16 cellular contexts compared by ENCODE assay signal in genomic region chr1:117569956-117570355, GRCh38. TPM values are rescaled to one million over a fixed set of nuclear protein-coding genes. Genes with fewer than 3 reads are reported as not detected.
DNase-seq lines count a peak whose midpoint lies in the region; ATAC-seq, FAIRE-seq and TF ChIP-seq lines count a peak whose summit lies in the region.
"Had no signal": no experiment of that assay in that cellular context is flagged by ENCODE, and none has a peak within 500 bp of the region (broad histone marks: within the 10 kb centered on the region; RNA-seq: fewer than 3 reads in every experiment).

No MANE protein-coding gene starts in this region.

- peaks cover 34% of the 10 kb centered on the region for H3K4me1 Mint-ChIP-seq in progenitor cell of endocrine pancreas (ENCODE audit: low read depth)

- peak; percentile 20 for DNase-seq in SK-N-MC (ENCODE audit: low read depth, low spot score)
- no peak for DNase-seq in colonic mucosa
- DNase-seq in progenitor cell of endocrine pancreas (ENCODE audit: low spot score, unreplicated experiment): no peak
- DNase-seq in activated CD4-positive, alpha-beta T cell treated with anti-CD3 and anti-CD28 coated beads for 1 hour: no peak
- DNase-seq in small intestine: no peak
- DNase-seq in activated gamma-delta T cell (lab: John Stamatoyannopoulos, UW): no peak
- DNase-seq: C1 segment of cervical spinal cord; CD4-positive, alpha-beta T cell; DMS79 had no signal

- H3K27me3 ChIP-seq in colonic mucosa: no peaks in the 10 kb centered on the region
- no peaks in the 10 kb centered on the region for H3K27me3 ChIP-seq in small intestine (ENCODE audit: control insufficient read depth in 2 of 2, insufficient read depth in 2 of 2, low read length in 2 of 2)

- no peaks in the 10 kb centered on the region for H3K27me3 Mint-ChIP-seq in progenitor cell of endocrine pancreas
- H3K27me3 Mint-ChIP-seq: B cell; CD4-positive, alpha-beta T cell had no signal

- no peak for FAIRE-seq in small intestine (lab: Jason Lieb, UNC)
- FAIRE-seq: A204.1, GM12878, H1 had no signal

- no peaks in the 10 kb centered on the region for H3K36me3 Mint-ChIP-seq in progenitor cell of endocrine pancreas (ENCODE audit: insufficient read depth)

- H3K27ac ChIP-seq in SK-N-MC (no peak overlapping the region), colonic mucosa (peak overlapping the region; percentile 83), small intestine (ENCODE audit: low read depth in 1 of 2, low read length in 1 of 2) (no peak overlapping the region)
- H3K27ac ChIP-seq: HL-60 had no signal

- H3K4me3 Mint-ChIP-seq in progenitor cell of endocrine pancreas (ENCODE audit: low read depth): no peak overlapping the region
- H3K4me3 Mint-ChIP-seq: B cell; CD4-positive, alpha-beta T cell had no signal

- H3K9ac ChIP-seq in SK-N-MC (ENCODE audit: insufficient read length): no peak overlapping the region
- no peak overlapping the region for H3K9ac ChIP-seq in colonic mucosa (ENCODE audit: low read depth in 2 of 2, low read length in 2 of 2)

- H3K9me3 ChIP-seq in SK-N-MC (ENCODE audit: low read depth, low read length): no peaks in the 10 kb centered on the region
- H3K9me3 ChIP-seq in colonic mucosa: no peaks in the 10 kb centered on the region
- no peaks in the 10 kb centered on the region for H3K9me3 ChIP-seq in small intestine (ENCODE audit: control insufficient read depth, low read depth)
- H3K9me3 ChIP-seq: HAP-1 had no signal

- no peak for TF ChIP-seq CTCF in colonic mucosa (IDR thresholded peaks at IDR 0.05)
- TF ChIP-seq CTCF in progenitor cell of endocrine pancreas (IDR thresholded peaks at IDR 0.05; ENCODE audit: unreplicated experiment): no peak

- peaks cover 17% of the 10 kb centered on the region for H3K4me1 ChIP-seq in colonic mucosa
- H3K4me1 ChIP-seq in small intestine (ENCODE audit: control insufficient read depth in 2 of 2, insufficient read depth in 1 of 2, low read depth in 1 of 2, low read length in 1 of 2): no peaks in the 10 kb centered on the region
- H3K4me1 ChIP-seq: HAP-1 had no signal

- peak overlapping the region; percentile 65 for H3K27ac Mint-ChIP-seq in progenitor cell of endocrine pancreas
- H3K27ac Mint-ChIP-seq: B cell; CD4-positive, alpha-beta T cell had no signal

- intact Hi-C loops in colonic mucosa (cut with DNase I): no loop called here

- no peaks in the 10 kb centered on the region for H3K9me3 Mint-ChIP-seq in progenitor cell of endocrine pancreas (ENCODE audit: low read depth)
- H3K9me3 Mint-ChIP-seq: CD4-positive, alpha-beta T cell had no signal

- WGBS in small intestine, 3 donors: 80 to 90% (median 84%) methylated on average over 2 of the region's 2 CpGs

- ATAC-seq in GM18498 (IDR thresholded peaks at IDR 0.05; ENCODE audit: unreplicated experiment): no peak
- ATAC-seq: GM12878 had no signal

- 0 out of 2 replicates have a peak overlapping the region, but pooled peaks have one; percentile 18 for H3K4me3 ChIP-seq in SK-N-MC
- H3K4me3 ChIP-seq in colonic mucosa: no peak overlapping the region
- H3K4me3 ChIP-seq in small intestine (ENCODE audit: low read depth in 1 of 2, low read length in 2 of 2): no peak overlapping the region
- H3K4me3 ChIP-seq: GM12878, HAP-1 had no signal

- H3K36me3 ChIP-seq in SK-N-MC (ENCODE audit: insufficient read depth, low read length) (no peaks in the 10 kb centered on the region), colonic mucosa (no peaks in the 10 kb centered on the region), small intestine (ENCODE audit: control insufficient read depth in 2 of 2, insufficient read depth in 2 of 2, low read length in 2 of 2) (no peaks in the 10 kb centered on the region)
- H3K36me3 ChIP-seq: HAP-1 had no signal

RNA-seq across cellular contexts. Expression of gene TENT5C, which starts 35.9 kb away (rescaled TPM):
- 10 to 100 TPM; 40.7 to 58.5 TPM for total RNA-seq in colonic mucosa
- 11.4 and 13.6 TPM in 2 replicates for total RNA-seq in progenitor cell of endocrine pancreas
- polyA plus RNA-seq in small intestine: 1 to 10 TPM; 2.2 to 4.6 (median 3.1) TPM
